8 cellular contexts compared by ENCODE assay signal in genomic region chr1:21295059-21295401, GRCh38. TPM values are rescaled to one million over a fixed set of nuclear protein-coding genes. Genes with fewer than 3 reads are reported as not detected.
A peak's percentile ranks its signal among the peaks of the same experiment; 100 is the strongest.
DNase-seq lines count a peak whose midpoint lies in the region; ATAC-seq lines count a peak whose summit lies in the region.

No MANE protein-coding gene starts in this region.

- H3K9ac ChIP-seq in BLaER1 (peak overlapping the region; percentile 44; the same call in 1 of the 2 replicates), mucosa of rectum (ENCODE audit: low read depth in 1 of 2, low read length in 2 of 2) (peak overlapping the region in 1 of 2 donors; percentile 50)

- DNase-seq in HT-29 (ENCODE audit: low spot score) (peak; percentile 23), NCI-H1436 treated with DMSO at 0.1 percent for 48 hours (lab: John Stamatoyannopoulos, UW) (no peak), NCI-H1092 (lab: John Stamatoyannopoulos, UW) (no peak), left colon (no peak)
- DNase-seq in activated T-cell treated with anti-CD3 and anti-CD28 coated beads, Interleukin-2, amount 50 U/mL, for 1 hour = peak; percentile 61

- H3K9me3 ChIP-seq in BLaER1 (no peaks in the 10 kb centered on the region), mucosa of rectum (ENCODE audit: control insufficient read depth in 2 of 2, low read length in 2 of 2) (no peaks in the 10 kb centered on the region)

- peaks cover 7% of the 10 kb centered on the region; the same call in 1 of the 2 replicates for H4K20me1 ChIP-seq in BLaER1

- H3K36me3 ChIP-seq in BLaER1 (no peaks in the 10 kb centered on the region), mucosa of rectum (ENCODE audit: control insufficient read depth in 2 of 2, insufficient read depth in 2 of 2, low read length in 2 of 2) (no peaks in the 10 kb centered on the region)

- H3K27ac ChIP-seq in BLaER1 (peak overlapping the region; percentile 72), mucosa of rectum (ENCODE audit: low read depth in 2 of 2, low read length in 2 of 2) (peak overlapping the region; percentile 74 to 84)

- ATAC-seq in GM19397 (IDR thresholded peaks at IDR 0.05; ENCODE audit: unreplicated experiment) = no peak
- no peak for ATAC-seq in left colon

- intact Hi-C loops in left colon (cut with DNase I, micrococcal nuclease) = no loop called here

- peak overlapping the region; percentile 93 for H3K4me2 ChIP-seq in BLaER1

- peaks cover 98% of the 10 kb centered on the region for H3K4me1 ChIP-seq in BLaER1
- peaks cover 43 to 46% of the 10 kb centered on the region in 2 donors for H3K4me1 ChIP-seq in mucosa of rectum (ENCODE audit: control insufficient read depth in 2 of 2, insufficient read depth in 2 of 2, low read length in 2 of 2)

- H3K4me3 ChIP-seq in BLaER1 (peak overlapping the region; percentile 5; the same call in 1 of the 2 replicates), mucosa of rectum (ENCODE audit: low read length in 2 of 2) (no peak overlapping the region)

- H3K27me3 ChIP-seq in BLaER1 (no peaks in the 10 kb centered on the region), mucosa of rectum (ENCODE audit: control insufficient read depth in 2 of 2, insufficient read depth in 2 of 2, low read length in 2 of 2) (no peaks in the 10 kb centered on the region)

RNA-seq across cellular contexts. Expression of gene ECE1, which starts 4.8 kb away (rescaled TPM):
- 71.6 and 77.6 TPM in 2 replicates for total RNA-seq in HT-29 (2014; rRNA removed; shearing (Covaris generic))
- total RNA-seq in left colon = 100 to 1,000 TPM; 110 to 165 TPM

Comparison
In these comparisons a context has a peak if more than half of its experiments do, and no peak if none do; other contexts are left out.
1. DNase-seq: peak in HT-29 (single experiment) and activated T-cell treated with anti-CD3 and anti-CD28 coated beads, Interleukin-2, amount 50 U/mL, for 1 hour (single experiment); none in NCI-H1436 treated with DMSO at 0.1 percent for 48 hours (single experiment), NCI-H1092 (single experiment) and left colon (0 of 2).